ENCODE assay signal across 10 cellular contexts in genomic region chr2:10493075-10493635, GRCh38. TPM values are rescaled to one million over a fixed set of nuclear protein-coding genes. Genes with fewer than 3 reads are reported as not detected.
DNase-seq lines count a peak whose midpoint lies in the region; ATAC-seq lines count a peak whose summit lies in the region.
"Had no signal": no experiment of that assay in that cellular context is flagged by ENCODE, and none has a peak within 500 bp of the region (broad histone marks: within the 10 kb centered on the region; RNA-seq: fewer than 3 reads in every experiment).

No MANE protein-coding gene starts in this region.

- H3K27ac Mint-ChIP-seq in CD4-positive, alpha-beta memory T cell: peak overlapping the region; percentile 86 to 96 (median 92)
- H3K27ac Mint-ChIP-seq in T-cell: peak overlapping the region; percentile 78 to 82

- H3K9me3 ChIP-seq in CD4-positive, alpha-beta memory T cell (ENCODE audit: control insufficient read depth in 1 of 2, low read length in 2 of 2): no peaks in the 10 kb centered on the region

- CTCF ChIA-PET in CD4-positive, alpha-beta memory T cell (lab: Charles Lee; ENCODE audit: partially characterized antibody): interaction anchor here (1.2 to 2.5 kb wide), 3 partner anchors 11 to 58 kb away, joined by 3 to 9 read pairs (median 4); partner anchors contain the start of gene ODC1
- CTCF ChIA-PET in T-cell (lab: Charles Lee): no interaction called here

- peaks cover 14 to 36% (median 20%) of the 10 kb centered on the region in 4 donors for H3K4me1 Mint-ChIP-seq in CD4-positive, alpha-beta memory T cell
- H3K4me1 Mint-ChIP-seq in T-cell: peaks cover 11 to 27% (median 20%) of the 10 kb centered on the region in 3 donors

- intact Hi-C loops in CD4-positive, alpha-beta memory T cell (cut with micrococcal nuclease): loop anchor here (1.0 kb wide), 1 partner anchor 45 kb away; the partner anchor contains the start of gene ODC1
- intact Hi-C loops in left colon (cut with DNase I, micrococcal nuclease): no loop called here

- no peaks in the 10 kb centered on the region for H3K36me3 Mint-ChIP-seq in CD4-positive, alpha-beta memory T cell
- no peaks in the 10 kb centered on the region for H3K36me3 Mint-ChIP-seq in T-cell

- POLR2A ChIA-PET in CD4-positive, alpha-beta memory T cell (lab: Charles Lee; ENCODE audit: partially characterized antibody): interaction anchor here (1.2 to 3.6 kb wide), 4 partner anchors 42 to 862 kb away, joined by 3 to 50 read pairs (median 4); partner anchors contain the start of genes ODC1 and YWHAQ
- POLR2A ChIA-PET in T-cell (lab: Charles Lee): no interaction called here

- peaks cover 0 to 6% (median 3%) of the 10 kb centered on the region in 8 donors for H3K9me3 Mint-ChIP-seq in CD4-positive, alpha-beta memory T cell
- H3K9me3 Mint-ChIP-seq in T-cell: peaks cover 0 to 4% (median 0%) of the 10 kb centered on the region in 3 donors

- H3K4me3 ChIP-seq in CD4-positive, alpha-beta memory T cell (ENCODE audit: low read length in 2 of 2): no peak overlapping the region

- peaks cover 5% of the 10 kb centered on the region in 2 donors for H3K27me3 Mint-ChIP-seq in CD4-positive, alpha-beta memory T cell
- H3K27me3 Mint-ChIP-seq in T-cell: peaks cover 8 to 10% of the 10 kb centered on the region in 2 donors

- H3K36me3 ChIP-seq in CD4-positive, alpha-beta memory T cell (ENCODE audit: insufficient read depth, low read length): no peaks in the 10 kb centered on the region

- peak overlapping the region; percentile 52 for H3K27ac ChIP-seq in CD4-positive, alpha-beta memory T cell (ENCODE audit: low read depth, low read length)

- ATAC-seq in GM21447 (IDR thresholded peaks at IDR 0.05; ENCODE audit: unreplicated experiment): peak; percentile 13
- peak in 1 of 4 experiments; percentile 2 for ATAC-seq in T-cell (replicated peaks in 1 of 4)
- peak; percentile 50 for ATAC-seq in left colon
- no peak for ATAC-seq in GM21528 (IDR thresholded peaks at IDR 0.05; ENCODE audit: low FRiP score, unreplicated experiment)
- ATAC-seq: right cardiac atrium had no signal

- H3K4me3 Mint-ChIP-seq in CD4-positive, alpha-beta memory T cell: peak overlapping the region in 6 of 8 donors; percentile 46 to 82 (median 57)
- no peak overlapping the region for H3K4me3 Mint-ChIP-seq in T-cell

- DNase-seq in CD4-positive, alpha-beta memory T cell: no peak
- DNase-seq in T-cell: no peak
- peak in 1 of 2 donors; percentile 62 for DNase-seq in left colon
- DNase-seq in inferior parietal cortex (ENCODE audit: extremely low spot score): no peak
- no peak for DNase-seq in NCI-H82 (lab: John Stamatoyannopoulos, UW)
- DNase-seq in NCI-H187 treated with DMSO at 0.1 percent for 48 hours (lab: John Stamatoyannopoulos, UW): no peak
- DNase-seq: NCI-H1694, right cardiac atrium had no signal

- H3K4me1 ChIP-seq in CD4-positive, alpha-beta memory T cell (ENCODE audit: insufficient read depth, low read length): peaks cover 29% of the 10 kb centered on the region

- no peaks in the 10 kb centered on the region for H3K27me3 ChIP-seq in CD4-positive, alpha-beta memory T cell (ENCODE audit: insufficient read depth, low read length)

RNA-seq across cellular contexts. Expression of gene ODC1, which starts 45.0 kb away (rescaled TPM):
- 10 to 100 TPM; 32.5 to 35.4 TPM for total RNA-seq in CD4-positive, alpha-beta memory T cell
- 10 to 100 TPM; 54.3 to 63.5 TPM for polyA plus RNA-seq in CD4-positive, alpha-beta memory T cell
- total RNA-seq in T-cell (100 to 1,000 TPM in 1 of 5 donors, 10 to 100 TPM in 4; 40.6 to 102 (median 53.3) TPM), left colon (10 to 100 TPM; 41.5 to 44.6 TPM)

Comparison
In these comparisons a context has a peak if more than half of its experiments do, and no peak if none do; other contexts are left out.
1. H3K4me3 Mint-ChIP-seq: peak in CD4-positive, alpha-beta memory T cell (6 of 8); none in T-cell (0 of 3).